1 cellular context compared by ENCODE assay signal in the genomic region with DNA sequence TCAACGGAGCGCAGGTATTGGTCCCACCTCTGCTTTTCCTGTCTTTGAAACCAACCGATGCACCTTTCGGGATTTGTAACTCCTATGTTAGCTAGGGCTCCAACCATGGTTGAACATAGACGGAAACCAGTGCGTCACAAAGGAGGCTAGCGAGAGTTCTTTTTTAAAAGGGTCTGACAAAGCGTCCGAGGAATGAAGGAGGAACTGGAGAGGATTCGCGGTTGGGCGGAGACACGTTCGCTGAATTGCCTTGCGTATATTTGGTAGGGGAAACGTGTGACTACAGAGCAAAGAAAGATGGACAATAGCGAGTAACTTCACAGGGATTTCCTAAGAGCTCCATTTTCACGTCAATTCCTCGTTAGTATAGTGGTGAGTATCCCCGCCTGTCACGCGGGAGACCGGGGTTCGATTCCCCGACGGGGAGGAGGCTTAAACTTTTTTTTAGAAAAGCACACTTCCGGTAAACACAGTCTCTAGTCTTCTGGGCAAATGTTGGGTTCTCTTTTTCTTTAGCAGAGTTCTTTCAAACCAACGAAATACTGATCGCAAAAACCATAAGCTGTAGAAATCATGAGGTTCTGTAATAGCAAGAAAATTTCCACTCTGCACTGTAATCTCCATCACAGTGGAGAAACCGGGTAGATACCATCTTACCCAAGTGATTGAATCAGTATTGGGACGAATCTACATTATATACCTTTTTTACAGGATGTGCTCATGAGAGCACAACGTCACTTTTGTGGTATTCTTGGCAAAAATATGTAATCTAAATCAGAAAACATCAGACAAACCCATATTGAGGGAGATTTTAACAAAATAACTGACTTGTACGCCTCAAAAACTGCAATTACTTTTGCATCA.
TF ChIP-seq lines count a peak whose summit lies in the region.

No MANE protein-coding gene starts in this region.

TF ChIP-seq in GM12878, 131 proteins besides CTCF, POLR2A, EP300 and RAD21 (continued from another document and continues in another):
- no peak for TF ChIP-seq CUX1 (IDR thresholded peaks at IDR 0.05; ENCODE audit: insufficient replicate concordance, low read depth, low read length)
- TF ChIP-seq, protein P1, sequence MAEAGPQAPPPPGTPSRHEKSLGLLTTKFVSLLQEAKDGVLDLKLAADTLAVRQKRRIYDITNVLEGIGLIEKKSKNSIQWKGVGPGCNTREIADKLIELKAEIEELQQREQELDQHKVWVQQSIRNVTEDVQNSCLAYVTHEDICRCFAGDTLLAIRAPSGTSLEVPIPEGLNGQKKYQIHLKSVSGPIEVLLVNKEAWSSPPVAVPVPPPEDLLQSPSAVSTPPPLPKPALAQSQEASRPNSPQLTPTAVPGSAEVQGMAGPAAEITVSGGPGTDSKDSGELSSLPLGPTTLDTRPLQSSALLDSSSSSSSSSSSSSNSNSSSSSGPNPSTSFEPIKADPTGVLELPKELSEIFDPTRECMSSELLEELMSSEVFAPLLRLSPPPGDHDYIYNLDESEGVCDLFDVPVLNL (IDR thresholded peaks at IDR 0.05; ENCODE audit: low read depth, low read length): no peak
- TF ChIP-seq, protein P2, sequence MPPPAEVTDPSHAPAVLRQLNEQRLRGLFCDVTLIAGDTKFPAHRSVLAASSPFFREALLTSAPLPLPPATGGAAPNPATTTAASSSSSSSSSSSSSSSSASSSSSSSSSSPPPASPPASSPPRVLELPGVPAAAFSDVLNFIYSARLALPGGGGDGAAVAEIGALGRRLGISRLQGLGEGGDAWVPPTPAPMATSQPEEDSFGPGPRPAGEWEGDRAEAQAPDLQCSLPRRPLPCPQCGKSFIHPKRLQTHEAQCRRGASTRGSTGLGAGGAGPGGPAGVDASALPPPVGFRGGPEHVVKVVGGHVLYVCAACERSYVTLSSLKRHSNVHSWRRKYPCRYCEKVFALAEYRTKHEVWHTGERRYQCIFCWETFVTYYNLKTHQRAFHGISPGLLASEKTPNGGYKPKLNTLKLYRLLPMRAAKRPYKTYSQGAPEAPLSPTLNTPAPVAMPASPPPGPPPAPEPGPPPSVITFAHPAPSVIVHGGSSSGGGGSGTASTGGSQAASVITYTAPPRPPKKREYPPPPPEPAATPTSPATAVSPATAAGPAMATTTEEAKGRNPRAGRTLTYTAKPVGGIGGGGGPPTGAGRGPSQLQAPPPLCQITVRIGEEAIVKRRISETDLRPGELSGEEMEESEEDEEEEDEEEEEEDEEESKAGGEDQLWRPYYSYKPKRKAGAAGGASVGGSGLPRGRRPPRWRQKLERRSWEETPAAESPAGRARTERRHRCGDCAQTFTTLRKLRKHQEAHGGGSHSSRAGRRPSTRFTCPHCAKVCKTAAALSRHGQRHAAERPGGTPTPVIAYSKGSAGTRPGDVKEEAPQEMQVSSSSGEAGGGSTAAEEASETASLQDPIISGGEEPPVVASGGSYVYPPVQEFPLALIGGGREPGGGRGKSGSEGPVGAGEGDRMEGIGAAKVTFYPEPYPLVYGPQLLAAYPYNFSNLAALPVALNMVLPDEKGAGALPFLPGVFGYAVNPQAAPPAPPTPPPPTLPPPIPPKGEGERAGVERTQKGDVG (CRISPR knock-in tag; IDR thresholded peaks at IDR 0.05): no peak; the same call in 1 of the 2 replicates
- TF ChIP-seq ZNF274 (IDR thresholded peaks at IDR 0.05; ENCODE audit: insufficient read depth, insufficient read length): no peak
- TF ChIP-seq SIN3A (IDR thresholded peaks at IDR 0.05; ENCODE audit: low read depth, low read length): no peak; the same call in 1 of the 2 replicates
- TF ChIP-seq YBX1 (IDR thresholded peaks at IDR 0.05): no peak
- TF ChIP-seq CEBPB (IDR thresholded peaks at IDR 0.05; ENCODE audit: borderline replicate concordance in 1 of 2, low read depth in 2 of 2, low read length in 2 of 2): no peak
- TF ChIP-seq, protein P3, sequence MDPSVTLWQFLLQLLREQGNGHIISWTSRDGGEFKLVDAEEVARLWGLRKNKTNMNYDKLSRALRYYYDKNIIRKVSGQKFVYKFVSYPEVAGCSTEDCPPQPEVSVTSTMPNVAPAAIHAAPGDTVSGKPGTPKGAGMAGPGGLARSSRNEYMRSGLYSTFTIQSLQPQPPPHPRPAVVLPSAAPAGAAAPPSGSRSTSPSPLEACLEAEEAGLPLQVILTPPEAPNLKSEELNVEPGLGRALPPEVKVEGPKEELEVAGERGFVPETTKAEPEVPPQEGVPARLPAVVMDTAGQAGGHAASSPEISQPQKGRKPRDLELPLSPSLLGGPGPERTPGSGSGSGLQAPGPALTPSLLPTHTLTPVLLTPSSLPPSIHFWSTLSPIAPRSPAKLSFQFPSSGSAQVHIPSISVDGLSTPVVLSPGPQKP (IDR thresholded peaks at IDR 0.05; ENCODE audit: low read depth, low read length): peak; percentile 88
- TF ChIP-seq ATF7 (IDR thresholded peaks at IDR 0.05; ENCODE audit: low read depth): peak; percentile 70
- TF ChIP-seq, protein P4, sequence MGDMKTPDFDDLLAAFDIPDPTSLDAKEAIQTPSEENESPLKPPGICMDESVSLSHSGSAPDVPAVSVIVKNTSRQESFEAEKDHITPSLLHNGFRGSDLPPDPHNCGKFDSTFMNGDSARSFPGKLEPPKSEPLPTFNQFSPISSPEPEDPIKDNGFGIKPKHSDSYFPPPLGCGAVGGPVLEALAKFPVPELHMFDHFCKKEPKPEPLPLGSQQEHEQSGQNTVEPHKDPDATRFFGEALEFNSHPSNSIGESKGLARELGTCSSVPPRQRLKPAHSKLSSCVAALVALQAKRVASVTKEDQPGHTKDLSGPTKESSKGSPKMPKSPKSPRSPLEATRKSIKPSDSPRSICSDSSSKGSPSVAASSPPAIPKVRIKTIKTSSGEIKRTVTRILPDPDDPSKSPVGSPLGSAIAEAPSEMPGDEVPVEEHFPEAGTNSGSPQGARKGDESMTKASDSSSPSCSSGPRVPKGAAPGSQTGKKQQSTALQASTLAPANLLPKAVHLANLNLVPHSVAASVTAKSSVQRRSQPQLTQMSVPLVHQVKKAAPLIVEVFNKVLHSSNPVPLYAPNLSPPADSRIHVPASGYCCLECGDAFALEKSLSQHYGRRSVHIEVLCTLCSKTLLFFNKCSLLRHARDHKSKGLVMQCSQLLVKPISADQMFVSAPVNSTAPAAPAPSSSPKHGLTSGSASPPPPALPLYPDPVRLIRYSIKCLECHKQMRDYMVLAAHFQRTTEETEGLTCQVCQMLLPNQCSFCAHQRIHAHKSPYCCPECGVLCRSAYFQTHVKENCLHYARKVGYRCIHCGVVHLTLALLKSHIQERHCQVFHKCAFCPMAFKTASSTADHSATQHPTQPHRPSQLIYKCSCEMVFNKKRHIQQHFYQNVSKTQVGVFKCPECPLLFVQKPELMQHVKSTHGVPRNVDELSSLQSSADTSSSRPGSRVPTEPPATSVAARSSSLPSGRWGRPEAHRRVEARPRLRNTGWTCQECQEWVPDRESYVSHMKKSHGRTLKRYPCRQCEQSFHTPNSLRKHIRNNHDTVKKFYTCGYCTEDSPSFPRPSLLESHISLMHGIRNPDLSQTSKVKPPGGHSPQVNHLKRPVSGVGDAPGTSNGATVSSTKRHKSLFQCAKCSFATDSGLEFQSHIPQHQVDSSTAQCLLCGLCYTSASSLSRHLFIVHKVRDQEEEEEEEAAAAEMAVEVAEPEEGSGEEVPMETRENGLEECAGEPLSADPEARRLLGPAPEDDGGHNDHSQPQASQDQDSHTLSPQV (IDR thresholded peaks at IDR 0.05): no peak
- no peak; the same call in 1 of the 2 replicates for TF ChIP-seq MAX (IDR thresholded peaks at IDR 0.05; ENCODE audit: low read depth, low read length)
- TF ChIP-seq NFIC (IDR thresholded peaks at IDR 0.05; ENCODE audit: low read depth, low read length): 0 out of 2 replicates have a peak, but pooled peaks have one; percentile 56
- no peak for TF ChIP-seq NR2C1 (IDR thresholded peaks at IDR 0.05)
- TF ChIP-seq, protein P5, sequence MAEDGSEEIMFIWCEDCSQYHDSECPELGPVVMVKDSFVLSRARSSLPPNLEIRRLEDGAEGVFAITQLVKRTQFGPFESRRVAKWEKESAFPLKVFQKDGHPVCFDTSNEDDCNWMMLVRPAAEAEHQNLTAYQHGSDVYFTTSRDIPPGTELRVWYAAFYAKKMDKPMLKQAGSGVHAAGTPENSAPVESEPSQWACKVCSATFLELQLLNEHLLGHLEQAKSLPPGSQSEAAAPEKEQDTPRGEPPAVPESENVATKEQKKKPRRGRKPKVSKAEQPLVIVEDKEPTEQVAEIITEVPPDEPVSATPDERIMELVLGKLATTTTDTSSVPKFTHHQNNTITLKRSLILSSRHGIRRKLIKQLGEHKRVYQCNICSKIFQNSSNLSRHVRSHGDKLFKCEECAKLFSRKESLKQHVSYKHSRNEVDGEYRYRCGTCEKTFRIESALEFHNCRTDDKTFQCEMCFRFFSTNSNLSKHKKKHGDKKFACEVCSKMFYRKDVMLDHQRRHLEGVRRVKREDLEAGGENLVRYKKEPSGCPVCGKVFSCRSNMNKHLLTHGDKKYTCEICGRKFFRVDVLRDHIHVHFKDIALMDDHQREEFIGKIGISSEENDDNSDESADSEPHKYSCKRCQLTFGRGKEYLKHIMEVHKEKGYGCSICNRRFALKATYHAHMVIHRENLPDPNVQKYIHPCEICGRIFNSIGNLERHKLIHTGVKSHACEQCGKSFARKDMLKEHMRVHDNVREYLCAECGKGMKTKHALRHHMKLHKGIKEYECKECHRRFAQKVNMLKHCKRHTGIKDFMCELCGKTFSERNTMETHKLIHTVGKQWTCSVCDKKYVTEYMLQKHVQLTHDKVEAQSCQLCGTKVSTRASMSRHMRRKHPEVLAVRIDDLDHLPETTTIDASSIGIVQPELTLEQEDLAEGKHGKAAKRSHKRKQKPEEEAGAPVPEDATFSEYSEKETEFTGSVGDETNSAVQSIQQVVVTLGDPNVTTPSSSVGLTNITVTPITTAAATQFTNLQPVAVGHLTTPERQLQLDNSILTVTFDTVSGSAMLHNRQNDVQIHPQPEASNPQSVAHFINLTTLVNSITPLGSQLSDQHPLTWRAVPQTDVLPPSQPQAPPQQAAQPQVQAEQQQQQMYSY (CRISPR knock-in tag; IDR thresholded peaks at IDR 0.05): no peak; the same call in 1 of the 2 replicates
- no peak for TF ChIP-seq HDAC6 (IDR thresholded peaks at IDR 0.05; ENCODE audit: unreplicated experiment)
- TF ChIP-seq BCL11A (IDR thresholded peaks at IDR 0.05; ENCODE audit: low read depth, low read length): no peak
- TF ChIP-seq ZNF687 (IDR thresholded peaks at IDR 0.05): no peak
- peak; percentile 69 for TF ChIP-seq RUNX3 (IDR thresholded peaks at IDR 0.05; ENCODE audit: low read length)
- TF ChIP-seq KAT2A (conservative IDR thresholded peaks at IDR 0.05; ENCODE audit: control insufficient read depth, low read depth, low read length): no peak
- no peak for TF ChIP-seq RBBP5 (conservative IDR thresholded peaks at IDR 0.05)
- TF ChIP-seq CHD4 (IDR thresholded peaks at IDR 0.05): no peak
- TF ChIP-seq POLR2AphosphoS2 (IDR thresholded peaks at IDR 0.05; ENCODE audit: low read depth, low read length): no peak
